22 cellular contexts compared by ENCODE assay signal in the genomic region with DNA sequence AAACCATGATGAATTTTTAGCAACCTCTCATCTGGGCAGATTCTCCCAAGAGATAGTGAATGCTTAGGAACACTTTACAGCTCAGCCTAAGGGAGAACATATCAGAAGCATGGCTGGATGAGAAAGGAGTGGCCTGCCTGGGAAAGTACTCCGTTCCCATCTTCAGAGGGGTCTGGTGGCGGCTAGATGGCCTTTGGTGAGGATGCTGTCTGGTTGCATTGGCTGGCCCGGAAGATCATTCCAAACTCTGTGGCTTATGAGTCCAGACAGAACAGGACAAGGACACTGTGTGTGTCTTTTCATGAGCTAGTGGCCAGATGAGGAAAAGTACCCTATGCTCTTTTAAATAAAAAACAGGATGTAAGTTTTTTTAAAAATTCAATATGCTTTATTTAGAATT. TPM values are rescaled to one million over a fixed set of nuclear protein-coding genes. Genes with fewer than 3 reads are reported as not detected.
DNase-seq lines count a peak whose midpoint lies in the region; ATAC-seq and TF ChIP-seq lines count a peak whose summit lies in the region.
"Had no signal": no experiment of that assay in that cellular context is flagged by ENCODE, and none has a peak within 500 bp of the region (broad histone marks: within the 10 kb centered on the region; RNA-seq: fewer than 3 reads in every experiment).

No MANE protein-coding gene starts in this region.

- H3K27ac ChIP-seq in HEK293 (ENCODE audit: extremely low read depth, low read depth, low read length): no peak overlapping the region
- H3K27ac ChIP-seq: 22Rv1, pancreas, SJSA1 had no signal

- no peak overlapping the region for H3K4me3 ChIP-seq in HEK293 (ENCODE audit: low read depth, low read length)
- H3K4me3 ChIP-seq: adrenal gland, pancreas, SJSA1 had no signal

- no peak for ATAC-seq in GM19452 (IDR thresholded peaks at IDR 0.05; ENCODE audit: unreplicated experiment)
- ATAC-seq: pancreas, PC-3 had no signal

- no peaks in the 10 kb centered on the region for H3K4me1 ChIP-seq in HEK293 (ENCODE audit: control insufficient read depth, insufficient read depth, low read length)
- H3K4me1 ChIP-seq: BE2C, pancreas, SJSA1 had no signal

- POLR2A ChIA-PET in HEK293 (lab: Yijun Ruan, JAX): no interaction called here

- peak overlapping the region; percentile 41 for H3K27ac Mint-ChIP-seq in T-helper 2 cell treated with Interferon-gamma antibody and Interleukin-4, amounts not matched to agents 5 μg/mL and 100 μg/mL, for 36 hours
- H3K27ac Mint-ChIP-seq in chondrocyte (ENCODE audit: unreplicated experiment): peak overlapping the region; percentile 15
- H3K27ac Mint-ChIP-seq: endodermal cell had no signal

- CTCF ChIA-PET in HEK293 (lab: Yijun Ruan, JAX): no interaction called here

- no peak for DNase-seq in T-helper 2 cell treated with Interferon-gamma antibody and Interleukin-4, amounts not matched to agents 5 μg/mL and 100 μg/mL, for 36 hours (ENCODE audit: low spot score)
- DNase-seq in T-helper 2 cell: no peak
- DNase-seq in chondrocyte (ENCODE audit: low spot score): no peak
- peak; percentile 62 for DNase-seq in pons (ENCODE audit: low spot score)
- DNase-seq in ecto neural progenitor cell (ENCODE audit: low spot score): no peak
- no peak for DNase-seq in NCI-H1105 (lab: John Stamatoyannopoulos, UW)
- DNase-seq: adrenal gland; BE2C; DMS 273 treated with DMSO at 0.1 percent for 48 hours; endodermal cell; GDM1; NCI-H146; NCI-H82; pancreas; PC-3; stimulated activated CD8-positive, alpha-beta memory T cell treated with anti-CD3 and anti-CD28 coated beads, Interleukin-4, amount 100 ng/mL, for 48 hours; T-helper 9 cell had no signal

- no peaks in the 10 kb centered on the region for H3K27me3 Mint-ChIP-seq in T-helper 2 cell treated with Interferon-gamma antibody and Interleukin-4, amounts not matched to agents 5 μg/mL and 100 μg/mL, for 36 hours (ENCODE audit: low read depth)
- no peaks in the 10 kb centered on the region for H3K27me3 Mint-ChIP-seq in chondrocyte (ENCODE audit: low read depth)
- H3K27me3 Mint-ChIP-seq: central memory CD8-positive, alpha-beta T cell had no signal

- no peaks in the 10 kb centered on the region for H3K9me3 Mint-ChIP-seq in T-helper 2 cell treated with Interferon-gamma antibody and Interleukin-4, amounts not matched to agents 5 μg/mL and 100 μg/mL, for 36 hours
- no peaks in the 10 kb centered on the region for H3K9me3 Mint-ChIP-seq in chondrocyte (ENCODE audit: low read depth)
- H3K9me3 Mint-ChIP-seq: central memory CD8-positive, alpha-beta T cell; endodermal cell had no signal

- TF ChIP-seq CTCF in HEK293 (tag by site-specific recombination; IDR thresholded peaks at IDR 0.05) (no peak), chondrocyte (IDR thresholded peaks at IDR 0.05) (no peak)

- H3K4me1 Mint-ChIP-seq in T-helper 2 cell treated with Interferon-gamma antibody and Interleukin-4, amounts not matched to agents 5 μg/mL and 100 μg/mL, for 36 hours (ENCODE audit: low read depth): peaks cover 61% of the 10 kb centered on the region
- peaks cover 33% of the 10 kb centered on the region for H3K4me1 Mint-ChIP-seq in chondrocyte (ENCODE audit: low read depth)

- peaks cover 45% of the 10 kb centered on the region for H3K36me3 Mint-ChIP-seq in T-helper 2 cell treated with Interferon-gamma antibody and Interleukin-4, amounts not matched to agents 5 μg/mL and 100 μg/mL, for 36 hours (ENCODE audit: low read depth)
- H3K36me3 Mint-ChIP-seq in chondrocyte (ENCODE audit: low read depth): no peaks in the 10 kb centered on the region

- no peak overlapping the region for H3K4me3 Mint-ChIP-seq in T-helper 2 cell treated with Interferon-gamma antibody and Interleukin-4, amounts not matched to agents 5 μg/mL and 100 μg/mL, for 36 hours
- H3K4me3 Mint-ChIP-seq in chondrocyte (ENCODE audit: unreplicated experiment): no peak overlapping the region
- H3K4me3 Mint-ChIP-seq: endodermal cell had no signal

- no peaks in the 10 kb centered on the region for H3K36me3 ChIP-seq in HEK293 (ENCODE audit: control insufficient read depth in 2 of 2, insufficient read depth in 1 of 2, low read length in 2 of 2)
- H3K36me3 ChIP-seq: adrenal gland, BE2C, pancreas had no signal

- no peaks in the 10 kb centered on the region for H3K9me3 ChIP-seq in HEK293 (ENCODE audit: control insufficient read depth, insufficient read depth, low read depth, low read length)
- H3K9me3 ChIP-seq: adrenal gland, BE2C, pancreas, SJSA1 had no signal

TF ChIP-seq in HEK293, 187 proteins besides CTCF, POLR2A, EP300 and RAD21:
- TF ChIP-seq ZBTB17 (tag by site-specific recombination; IDR thresholded peaks at IDR 0.05) (peak; percentile 70), BCL6B (tag by site-specific recombination; IDR thresholded peaks at IDR 0.05) (no peak)

RNA-seq across cellular contexts. Expression of gene CRTC3, which starts 51.2 kb away (rescaled TPM):
- 33.8 to 39.7 TPM (median 37.7 TPM) in 3 replicates for total RNA-seq in chondrocyte
